ENCODE assay signal across 15 cellular contexts in genomic region chr20:58056021-58056591, GRCh38.
DNase-seq lines count a peak whose midpoint lies in the region; ATAC-seq and TF ChIP-seq lines count a peak whose summit lies in the region.
"Had no signal": no experiment of that assay in that cellular context is flagged by ENCODE, and none has a peak within 500 bp of the region (broad histone marks: within the 10 kb centered on the region; RNA-seq: fewer than 3 reads in every experiment).

No MANE protein-coding gene starts in this region.

- no peak overlapping the region for H3K4me3 Mint-ChIP-seq in activated CD8-positive, alpha-beta T cell treated with anti-CD3 and anti-CD28 coated beads, Interleukin-2, amount 10 ng/mL, durations not matched to agents 7 days and 5 days
- H3K4me3 Mint-ChIP-seq in activated CD8-positive, alpha-beta T cell treated with anti-CD3 and anti-CD28 coated beads for 36 hours: no peak overlapping the region
- H3K4me3 Mint-ChIP-seq: CD14-positive monocyte; CD8-positive, alpha-beta T cell; HFFc6 had no signal

- H3K9me3 Mint-ChIP-seq in activated CD8-positive, alpha-beta T cell treated with anti-CD3 and anti-CD28 coated beads, Interleukin-2, amount 10 ng/mL, durations not matched to agents 7 days and 5 days (ENCODE audit: insufficient read depth): peaks cover 8% of the 10 kb centered on the region
- peaks cover 7% of the 10 kb centered on the region for H3K9me3 Mint-ChIP-seq in activated CD8-positive, alpha-beta T cell treated with anti-CD3 and anti-CD28 coated beads for 36 hours

- H3K4me1 Mint-ChIP-seq in activated CD8-positive, alpha-beta T cell treated with anti-CD3 and anti-CD28 coated beads, Interleukin-2, amount 10 ng/mL, durations not matched to agents 7 days and 5 days (ENCODE audit: low read depth): no peaks in the 10 kb centered on the region
- H3K4me1 Mint-ChIP-seq in activated CD8-positive, alpha-beta T cell treated with anti-CD3 and anti-CD28 coated beads for 36 hours (ENCODE audit: low read depth): no peaks in the 10 kb centered on the region
- H3K4me1 Mint-ChIP-seq: CD14-positive monocyte had no signal

- intact Hi-C loops in activated CD8-positive, alpha-beta T cell treated with anti-CD3 and anti-CD28 coated beads for 36 hours (cut with micrococcal nuclease): no loop called here
- intact Hi-C loops in posterior vena cava (cut with DNase I): no loop called here

- peak; percentile 9 for DNase-seq in activated CD8-positive, alpha-beta T cell treated with anti-CD3 and anti-CD28 coated beads, Interleukin-2, amount 10 ng/mL, durations not matched to agents 7 days and 5 days
- DNase-seq in activated CD8-positive, alpha-beta T cell treated with anti-CD3 and anti-CD28 coated beads for 36 hours: no peak
- DNase-seq in coronary artery (ENCODE audit: low spot score) (peak; percentile 38), posterior vena cava (ENCODE audit: low spot score) (peak; percentile 26), midbrain (lab: John Stamatoyannopoulos, UW) (no peak), NCI-H69 (lab: John Stamatoyannopoulos, UW) (no peak)
- DNase-seq: COR-L47, DND-41, GDM1, HCEC 1CT, HFFc6 had no signal

- CTCF ChIA-PET in activated CD8-positive, alpha-beta T cell treated with anti-CD3 and anti-CD28 coated beads, Interleukin-2, amount 10 ng/mL, durations not matched to agents 7 days and 5 days (lab: Charles Lee): no interaction called here
- CTCF ChIA-PET in activated CD8-positive, alpha-beta T cell treated with anti-CD3 and anti-CD28 coated beads for 36 hours (lab: Charles Lee): interaction anchor here (0.8 kb wide), 1 partner anchor 402 kb away, joined by 3 read pairs; no protein-coding TSS in a partner anchor

- H3K4me3 ChIP-seq in coronary artery: no peak overlapping the region

- H3K27ac ChIP-seq in coronary artery: no peak overlapping the region
- H3K27ac ChIP-seq: 22Rv1 had no signal

- peaks cover 1% of the 10 kb centered on the region for H3K27me3 Mint-ChIP-seq in activated CD8-positive, alpha-beta T cell treated with anti-CD3 and anti-CD28 coated beads, Interleukin-2, amount 10 ng/mL, durations not matched to agents 7 days and 5 days (ENCODE audit: low read depth)
- H3K27me3 Mint-ChIP-seq in activated CD8-positive, alpha-beta T cell treated with anti-CD3 and anti-CD28 coated beads for 36 hours: peaks cover 28% of the 10 kb centered on the region

- no peak for TF ChIP-seq CTCF in activated CD8-positive, alpha-beta T cell treated with anti-CD3 and anti-CD28 coated beads for 36 hours (IDR thresholded peaks at IDR 0.05)
- no peak for TF ChIP-seq CTCF in coronary artery (IDR thresholded peaks at IDR 0.05)

- H3K27ac Mint-ChIP-seq in activated CD8-positive, alpha-beta T cell treated with anti-CD3 and anti-CD28 coated beads, Interleukin-2, amount 10 ng/mL, durations not matched to agents 7 days and 5 days: no peak overlapping the region
- H3K27ac Mint-ChIP-seq in activated CD8-positive, alpha-beta T cell treated with anti-CD3 and anti-CD28 coated beads for 36 hours: no peak overlapping the region
- H3K27ac Mint-ChIP-seq: CD8-positive, alpha-beta T cell; HFFc6 had no signal

- POLR2A ChIA-PET in activated CD8-positive, alpha-beta T cell treated with anti-CD3 and anti-CD28 coated beads, Interleukin-2, amount 10 ng/mL, durations not matched to agents 7 days and 5 days (lab: Charles Lee): no interaction called here
- POLR2A ChIA-PET in activated CD8-positive, alpha-beta T cell treated with anti-CD3 and anti-CD28 coated beads for 36 hours (lab: Charles Lee): no interaction called here

- no peaks in the 10 kb centered on the region for H3K36me3 Mint-ChIP-seq in activated CD8-positive, alpha-beta T cell treated with anti-CD3 and anti-CD28 coated beads, Interleukin-2, amount 10 ng/mL, durations not matched to agents 7 days and 5 days (ENCODE audit: low read depth)
- peaks cover 3% of the 10 kb centered on the region for H3K36me3 Mint-ChIP-seq in activated CD8-positive, alpha-beta T cell treated with anti-CD3 and anti-CD28 coated beads for 36 hours (ENCODE audit: low read depth)
- H3K36me3 Mint-ChIP-seq: CD14-positive monocyte; CD8-positive, alpha-beta T cell had no signal

- ATAC-seq in activated CD8-positive, alpha-beta T cell treated with anti-CD3 and anti-CD28 coated beads, Interleukin-2, amount 10 ng/mL, durations not matched to agents 7 days and 5 days: no peak
- no peak for ATAC-seq in activated CD8-positive, alpha-beta T cell treated with anti-CD3 and anti-CD28 coated beads for 36 hours
- no peak for ATAC-seq in GM21423 (IDR thresholded peaks at IDR 0.05; ENCODE audit: unreplicated experiment)
- ATAC-seq: CD8-positive, alpha-beta T cell had no signal

Comparison
In these comparisons a context has a peak if more than half of its experiments do, and no peak if none do; other contexts are left out.
1. DNase-seq: peak in activated CD8-positive, alpha-beta T cell treated with anti-CD3 and anti-CD28 coated beads, Interleukin-2, amount 10 ng/mL, durations not matched to agents 7 days and 5 days (single experiment), coronary artery (single experiment) and posterior vena cava (single experiment); none in activated CD8-positive, alpha-beta T cell treated with anti-CD3 and anti-CD28 coated beads for 36 hours (single experiment), midbrain (single experiment) and NCI-H69 (single experiment).